1 cellular context compared by ENCODE assay signal in the genomic region with DNA sequence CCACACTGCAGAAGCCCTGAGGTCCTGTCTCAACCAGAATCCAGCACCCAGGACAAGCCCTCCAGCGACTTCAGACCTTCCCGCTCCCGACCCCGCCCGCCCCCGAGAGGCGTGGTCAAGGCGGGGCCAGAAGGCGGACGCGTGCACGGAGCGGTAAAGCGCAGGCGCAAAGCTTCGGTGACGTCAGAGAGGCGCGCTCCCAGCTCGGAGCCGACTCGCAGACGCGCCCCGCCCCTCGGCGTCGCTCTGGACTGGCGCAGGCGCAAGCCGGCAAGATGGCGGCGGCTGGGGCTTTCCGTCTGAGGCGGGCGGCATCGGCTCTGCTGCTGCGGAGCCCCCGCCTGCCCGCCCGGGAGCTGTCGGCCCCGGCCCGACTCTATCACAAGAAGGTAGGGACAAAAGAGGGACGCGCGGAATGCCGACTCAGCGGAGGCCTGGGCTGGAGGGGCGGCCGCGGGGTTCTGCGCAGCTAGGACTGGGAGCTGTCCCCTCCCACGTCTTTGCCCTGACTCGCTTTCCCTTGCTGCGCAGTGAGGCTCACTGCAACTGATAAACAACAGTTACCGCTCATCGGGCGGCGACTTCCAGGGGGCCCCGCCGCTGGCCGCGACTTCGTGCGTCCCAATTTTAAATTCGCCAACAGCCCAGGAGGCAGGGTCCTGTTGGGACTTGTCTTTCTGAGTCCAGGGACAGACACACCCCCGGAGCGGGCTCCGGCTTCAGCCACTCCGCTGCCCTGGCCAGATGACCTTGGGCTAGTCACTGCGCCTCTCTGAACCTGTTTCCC.
TF ChIP-seq lines count a peak whose summit lies in the region.

A gene (plus strand): TSS at position 249 of the 787 bp plus-strand sequence. CDS start 27 bp downstream, at position 276.

TF ChIP-seq in SK-N-SH, 30 proteins besides CTCF, POLR2A, EP300 and RAD21 (continued from another document):
- TF ChIP-seq, protein P1, sequence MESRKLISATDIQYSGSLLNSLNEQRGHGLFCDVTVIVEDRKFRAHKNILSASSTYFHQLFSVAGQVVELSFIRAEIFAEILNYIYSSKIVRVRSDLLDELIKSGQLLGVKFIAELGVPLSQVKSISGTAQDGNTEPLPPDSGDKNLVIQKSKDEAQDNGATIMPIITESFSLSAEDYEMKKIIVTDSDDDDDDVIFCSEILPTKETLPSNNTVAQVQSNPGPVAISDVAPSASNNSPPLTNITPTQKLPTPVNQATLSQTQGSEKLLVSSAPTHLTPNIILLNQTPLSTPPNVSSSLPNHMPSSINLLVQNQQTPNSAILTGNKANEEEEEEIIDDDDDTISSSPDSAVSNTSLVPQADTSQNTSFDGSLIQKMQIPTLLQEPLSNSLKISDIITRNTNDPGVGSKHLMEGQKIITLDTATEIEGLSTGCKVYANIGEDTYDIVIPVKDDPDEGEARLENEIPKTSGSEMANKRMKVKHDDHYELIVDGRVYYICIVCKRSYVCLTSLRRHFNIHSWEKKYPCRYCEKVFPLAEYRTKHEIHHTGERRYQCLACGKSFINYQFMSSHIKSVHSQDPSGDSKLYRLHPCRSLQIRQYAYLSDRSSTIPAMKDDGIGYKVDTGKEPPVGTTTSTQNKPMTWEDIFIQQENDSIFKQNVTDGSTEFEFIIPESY (IDR thresholded peaks at IDR 0.05; ENCODE audit: borderline replicate concordance, low read depth) = no peak
- TF ChIP-seq, protein P2, sequence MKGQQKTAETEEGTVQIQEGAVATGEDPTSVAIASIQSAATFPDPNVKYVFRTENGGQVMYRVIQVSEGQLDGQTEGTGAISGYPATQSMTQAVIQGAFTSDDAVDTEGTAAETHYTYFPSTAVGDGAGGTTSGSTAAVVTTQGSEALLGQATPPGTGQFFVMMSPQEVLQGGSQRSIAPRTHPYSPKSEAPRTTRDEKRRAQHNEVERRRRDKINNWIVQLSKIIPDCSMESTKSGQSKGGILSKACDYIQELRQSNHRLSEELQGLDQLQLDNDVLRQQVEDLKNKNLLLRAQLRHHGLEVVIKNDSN (IDR thresholded peaks at IDR 0.05; ENCODE audit: borderline replicate concordance, low read depth) = no peak
- TF ChIP-seq FOXJ3 (CRISPR knock-in tag; IDR thresholded peaks at IDR 0.05) (no peak), EZH2phosphoT487 (IDR thresholded peaks at IDR 0.05; ENCODE audit: borderline replicate concordance, low read depth) (no peak), TCF12 (IDR thresholded peaks at IDR 0.05) (no peak), RFX5 (IDR thresholded peaks at IDR 0.05; ENCODE audit: low read length) (no peak), NRF1 (IDR thresholded peaks at IDR 0.05; ENCODE audit: low read depth, low read length) (peak; percentile 88), ELF1 (IDR thresholded peaks at IDR 0.05) (no peak), NFIC (IDR thresholded peaks at IDR 0.05; ENCODE audit: borderline replicate concordance) (no peak), MEF2A (IDR thresholded peaks at IDR 0.05; ENCODE audit: borderline replicate concordance, low read depth) (no peak), SIN3A (IDR thresholded peaks at IDR 0.05; ENCODE audit: borderline replicate concordance, low read depth, low read length) (peak; percentile 93; the same call in 1 of the 2 replicates), CHD2 (IDR thresholded peaks at IDR 0.05; ENCODE audit: low read length, partially characterized antibody) (peak; percentile 51), GABPA (IDR thresholded peaks at IDR 0.05; ENCODE audit: low read depth) (no peak)
- TF ChIP-seq, protein P3, sequence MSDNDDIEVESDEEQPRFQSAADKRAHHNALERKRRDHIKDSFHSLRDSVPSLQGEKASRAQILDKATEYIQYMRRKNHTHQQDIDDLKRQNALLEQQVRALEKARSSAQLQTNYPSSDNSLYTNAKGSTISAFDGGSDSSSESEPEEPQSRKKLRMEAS (IDR thresholded peaks at IDR 0.05; ENCODE audit: low read depth) = peak; percentile 65; the same call in 1 of the 2 replicates
TF ChIP-seq in SK-N-SH: peak in this region for 8.
